Comparison of ENCODE assay signal across 18 cellular contexts in the genomic region with DNA sequence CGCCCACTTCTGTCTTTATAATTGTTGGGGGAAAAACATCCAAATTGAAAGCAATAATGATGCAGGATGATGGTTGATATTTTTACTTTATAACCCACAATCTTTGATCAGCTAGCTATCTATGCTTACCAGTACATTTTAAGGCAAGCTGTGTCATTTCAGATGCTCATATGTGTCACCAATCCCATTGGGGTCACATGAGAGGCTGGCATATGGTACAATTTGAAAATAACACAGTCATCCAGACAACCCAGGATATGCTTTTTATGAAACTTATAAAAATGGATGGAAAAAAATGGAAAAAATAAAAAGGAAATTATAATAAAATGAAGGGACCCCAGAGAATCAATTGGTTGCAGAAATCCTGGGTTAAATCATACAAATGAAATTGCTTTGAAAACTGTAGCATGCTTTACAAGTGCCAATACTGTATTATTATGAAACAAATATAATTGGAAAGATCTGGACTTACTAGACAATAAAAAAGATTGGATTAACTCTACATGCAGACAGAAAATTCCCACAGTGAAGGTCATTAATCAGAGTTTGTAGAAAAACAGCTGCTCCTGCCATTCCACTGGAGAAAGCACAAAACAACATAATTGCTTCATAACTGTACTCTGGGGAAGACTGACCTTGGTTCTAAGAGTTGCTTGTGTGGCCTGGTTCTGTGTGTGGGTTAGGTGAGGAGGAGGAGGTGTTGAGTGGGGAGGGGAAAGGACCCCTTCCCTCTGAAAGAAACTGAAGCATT. TPM values are rescaled to one million over a fixed set of nuclear protein-coding genes. Genes with fewer than 3 reads are reported as not detected.
DNase-seq lines count a peak whose midpoint lies in the region; ATAC-seq, FAIRE-seq and TF ChIP-seq lines count a peak whose summit lies in the region.
"Had no signal": no experiment of that assay in that cellular context is flagged by ENCODE, and none has a peak within 500 bp of the region (broad histone marks: within the 10 kb centered on the region; RNA-seq: fewer than 3 reads in every experiment).

No MANE protein-coding gene starts in this region.

- no peak overlapping the region for H3K27ac ChIP-seq in astrocyte (ENCODE audit: low read depth, low read length)

- H3K9ac ChIP-seq in astrocyte (ENCODE audit: low read length) (no peak overlapping the region), skeletal muscle satellite cell (ENCODE audit: low read depth, low read length) (peak overlapping the region; percentile 72)

- H3K79me2 ChIP-seq in astrocyte (ENCODE audit: insufficient read depth, low read length): no peaks in the 10 kb centered on the region

- intact Hi-C loops in left cardiac atrium (cut with DNase I) (no loop called here), CD14-positive monocyte (cut with micrococcal nuclease) (no loop called here)

- FAIRE-seq in astrocyte (lab: Jason Lieb, UNC): no peak
- FAIRE-seq: colon, urothelium cell line had no signal

- H4K20me1 ChIP-seq in astrocyte (ENCODE audit: insufficient read depth, low read length): no peaks in the 10 kb centered on the region

- H3K9me3 Mint-ChIP-seq in astrocyte (ENCODE audit: unreplicated experiment): no peaks in the 10 kb centered on the region
- no peaks in the 10 kb centered on the region for H3K9me3 Mint-ChIP-seq in CD14-positive monocyte
- H3K9me3 Mint-ChIP-seq: activated naive CD8-positive, alpha-beta T cell treated with anti-CD3 and anti-CD28 coated beads for 36 hours; immature natural killer cell; T-cell had no signal

- H3K4me1 Mint-ChIP-seq in astrocyte (ENCODE audit: low read depth, unreplicated experiment): no peaks in the 10 kb centered on the region
- H3K4me1 Mint-ChIP-seq in CD14-positive monocyte: no peaks in the 10 kb centered on the region
- H3K4me1 Mint-ChIP-seq: activated naive CD8-positive, alpha-beta T cell treated with anti-CD3 and anti-CD28 coated beads for 36 hours; CD4-positive, CD25-positive, alpha-beta regulatory T cell; immature natural killer cell; T-cell had no signal

- H3K36me3 ChIP-seq in astrocyte (ENCODE audit: insufficient read depth, low read length) (no peaks in the 10 kb centered on the region), skeletal muscle satellite cell (ENCODE audit: insufficient read depth, low read length) (no peaks in the 10 kb centered on the region)

- peak; percentile 56 for DNase-seq in GM03348 (ENCODE audit: low spot score)
- peak; percentile 49 for DNase-seq in astrocyte (ENCODE audit: low read depth)
- no peak for DNase-seq in left cardiac atrium
- no peak for DNase-seq in medulla oblongata (ENCODE audit: extremely low spot score)
- DNase-seq in CD14-positive monocyte (ENCODE audit: low spot score): no peak
- DNase-seq: activated CD4-positive, CD25-positive, alpha-beta regulatory T cell; activated naive CD8-positive, alpha-beta T cell treated with anti-CD3 and anti-CD28 coated beads for 36 hours; CD4-positive, CD25-positive, alpha-beta regulatory T cell; immature natural killer cell; NCI-H345; stimulated activated CD4-positive, alpha-beta T cell treated with anti-CD3 and anti-CD28 coated beads, Interleukin-1b, Interleukin-23, amount 100 ng/mL, for 48 hours; T-cell had no signal

- peaks cover 3% of the 10 kb centered on the region for H3K4me1 ChIP-seq in astrocyte (ENCODE audit: insufficient read depth, low read length)
- H3K4me1 ChIP-seq in skeletal muscle satellite cell (ENCODE audit: control insufficient read depth, insufficient read depth, low read length): peaks cover 51% of the 10 kb centered on the region

- H3K27me3 Mint-ChIP-seq in astrocyte (ENCODE audit: low read depth, unreplicated experiment) (peaks cover 2% of the 10 kb centered on the region), CD14-positive monocyte (ENCODE audit: low read depth in 3 of 3) (peaks cover 0 to 8% (median 6%) of the 10 kb centered on the region in 3 donors)

- H3K36me3 Mint-ChIP-seq in astrocyte (ENCODE audit: low read depth, unreplicated experiment) (no peaks in the 10 kb centered on the region), CD14-positive monocyte (no peaks in the 10 kb centered on the region)
- H3K36me3 Mint-ChIP-seq: activated naive CD8-positive, alpha-beta T cell treated with anti-CD3 and anti-CD28 coated beads for 36 hours; CD4-positive, CD25-positive, alpha-beta regulatory T cell; immature natural killer cell; T-cell had no signal

- TF ChIP-seq CTCF in astrocyte (IDR thresholded peaks at IDR 0.05; ENCODE audit: insufficient read depth, low read depth, low read length) (no peak), CD14-positive monocyte (IDR thresholded peaks at IDR 0.05) (no peak)

- no peak overlapping the region for H3K4me2 ChIP-seq in astrocyte (ENCODE audit: low read length)
- H3K4me2 ChIP-seq in skeletal muscle satellite cell (ENCODE audit: low read length): peak overlapping the region; percentile 15

- H3K4me3 Mint-ChIP-seq in astrocyte (ENCODE audit: unreplicated experiment): no peak overlapping the region
- no peak overlapping the region for H3K4me3 Mint-ChIP-seq in CD14-positive monocyte
- H3K4me3 Mint-ChIP-seq: activated naive CD8-positive, alpha-beta T cell treated with anti-CD3 and anti-CD28 coated beads for 36 hours; CD4-positive, CD25-positive, alpha-beta regulatory T cell; immature natural killer cell; T-cell had no signal

- H3K9me3 ChIP-seq in astrocyte (ENCODE audit: insufficient read depth, low read depth, low read length) (no peaks in the 10 kb centered on the region), skeletal muscle satellite cell (replicated peaks; ENCODE audit: low read length) (no peaks in the 10 kb centered on the region)

- peak; percentile 78 to 82 for ATAC-seq in left cardiac atrium
- no peak for ATAC-seq in GM21529 (IDR thresholded peaks at IDR 0.05; ENCODE audit: unreplicated experiment)
- ATAC-seq in HG02870 (IDR thresholded peaks at IDR 0.05; ENCODE audit: unreplicated experiment): no peak
- ATAC-seq: esophagus mucosa, T-cell had no signal

- H3K27me3 ChIP-seq in astrocyte (ENCODE audit: insufficient read depth, low read length) (no peaks in the 10 kb centered on the region), skeletal muscle satellite cell (ENCODE audit: control insufficient read depth, insufficient read depth, low read length) (no peaks in the 10 kb centered on the region)

- no peak overlapping the region for H3K27ac Mint-ChIP-seq in astrocyte (ENCODE audit: unreplicated experiment)
- no peak overlapping the region for H3K27ac Mint-ChIP-seq in CD14-positive monocyte
- H3K27ac Mint-ChIP-seq: activated naive CD8-positive, alpha-beta T cell treated with anti-CD3 and anti-CD28 coated beads for 36 hours; CD4-positive, CD25-positive, alpha-beta regulatory T cell; immature natural killer cell; T-cell had no signal

- H2AFZ ChIP-seq in astrocyte (ENCODE audit: low read depth, low read length): no peak overlapping the region

- no peak overlapping the region for H3K4me3 ChIP-seq in astrocyte (ENCODE audit: insufficient read depth, low read depth, low read length)
- peak overlapping the region; percentile 36 for H3K4me3 ChIP-seq in skeletal muscle satellite cell (ENCODE audit: low read length)

RNA-seq across cellular contexts. Expression of a gene that starts 13.3 kb away (rescaled TPM):
- 11.9 TPM in 2 replicates for total RNA-seq in astrocyte
- total RNA-seq in left cardiac atrium: 1 to 10 TPM; 4.2 to 4.4 TPM
- 46.1 and 51.3 TPM in 2 replicates for total RNA-seq in skeletal muscle satellite cell (2012; rRNA removed)
- 1 to 10 TPM; 4.2 to 5.1 TPM for polyA plus RNA-seq in CD14-positive monocyte

Comparison
In these comparisons a context has a peak if more than half of its experiments do, and no peak if none do; other contexts are left out.
1. DNase-seq: peak in GM03348 (single experiment) and astrocyte (single experiment); none in left cardiac atrium (single experiment), medulla oblongata (single experiment) and CD14-positive monocyte (single experiment).
2. ATAC-seq: peak in left cardiac atrium (2 of 2); none in GM21529 (single experiment) and HG02870 (single experiment).